21 cellular contexts compared by ENCODE assay signal in genomic region chr2:144227427-144227826, GRCh38.
"Had no signal": no experiment of that assay in that cellular context is flagged by ENCODE, and none has a peak within 500 bp of the region (broad histone marks: within the 10 kb centered on the region; RNA-seq: fewer than 3 reads in every experiment).

No MANE protein-coding gene starts in this region.

- FAIRE-seq: endometrium, frontal cortex, pancreas, urothelium cell line had no signal

- H2AFZ ChIP-seq: neural progenitor cell had no signal

- H3K9me3 ChIP-seq: heart left ventricle, pancreas, suprapubic skin, thyroid gland had no signal

- H3K36me3 Mint-ChIP-seq: neural progenitor cell, type B pancreatic cell had no signal

- H3K9ac ChIP-seq: neural progenitor cell had no signal

- H3K4me2 ChIP-seq: neural progenitor cell, smooth muscle cell had no signal

- H3K27ac Mint-ChIP-seq: naive thymus-derived CD8-positive, alpha-beta T cell; neural progenitor cell; progenitor cell of endocrine pancreas; type B pancreatic cell had no signal

- H3K9me3 Mint-ChIP-seq: naive thymus-derived CD8-positive, alpha-beta T cell; neural progenitor cell; type B pancreatic cell had no signal

- H3K4me3 ChIP-seq: dorsolateral prefrontal cortex, heart left ventricle, neural progenitor cell, pancreas, smooth muscle cell, suprapubic skin, thyroid gland had no signal

- DNase-seq: cortex of kidney; dorsolateral prefrontal cortex; effector CD8-positive, alpha-beta T cell; heart left ventricle; hippocampal formation; naive thymus-derived CD8-positive, alpha-beta T cell; nucleus accumbens; pancreas; right cardiac atrium; stimulated activated CD4-positive, alpha-beta T cell treated with anti-CD3 and anti-CD28 coated beads, Interleukin-2, amount 100 ng/mL, for 48 hours; stimulated activated naive CD8-positive, alpha-beta T cell treated with anti-CD3 and anti-CD28 coated beads, Interleukin-15, Interleukin-2, amounts not matched to agents 100 U/mL and 50 U/mL, for 24 hours; thyroid gland had no signal

- H3K27me3 ChIP-seq: dorsolateral prefrontal cortex, heart left ventricle, neural progenitor cell, pancreas, suprapubic skin, thyroid gland had no signal

- ATAC-seq: esophagus mucosa; heart left ventricle; naive thymus-derived CD8-positive, alpha-beta T cell; pancreas; right cardiac atrium; stimulated activated naive CD8-positive, alpha-beta T cell treated with anti-CD3 and anti-CD28 coated beads, Interleukin-15, Interleukin-2, amounts not matched to agents 100 U/mL and 50 U/mL, for 24 hours had no signal

- H3K4me3 Mint-ChIP-seq: naive thymus-derived CD8-positive, alpha-beta T cell; neural progenitor cell; type B pancreatic cell had no signal

- H3K27me3 Mint-ChIP-seq: naive thymus-derived CD8-positive, alpha-beta T cell; progenitor cell of endocrine pancreas; type B pancreatic cell had no signal

- H3K36me3 ChIP-seq: heart left ventricle, neural progenitor cell, pancreas, suprapubic skin, thyroid gland had no signal

- H3K4me1 ChIP-seq: suprapubic skin had no signal

- H3K27ac ChIP-seq: dorsolateral prefrontal cortex, heart left ventricle, pancreas, suprapubic skin, thyroid gland had no signal
